Comparison of ENCODE assay signal across 27 cellular contexts in the genomic region with DNA sequence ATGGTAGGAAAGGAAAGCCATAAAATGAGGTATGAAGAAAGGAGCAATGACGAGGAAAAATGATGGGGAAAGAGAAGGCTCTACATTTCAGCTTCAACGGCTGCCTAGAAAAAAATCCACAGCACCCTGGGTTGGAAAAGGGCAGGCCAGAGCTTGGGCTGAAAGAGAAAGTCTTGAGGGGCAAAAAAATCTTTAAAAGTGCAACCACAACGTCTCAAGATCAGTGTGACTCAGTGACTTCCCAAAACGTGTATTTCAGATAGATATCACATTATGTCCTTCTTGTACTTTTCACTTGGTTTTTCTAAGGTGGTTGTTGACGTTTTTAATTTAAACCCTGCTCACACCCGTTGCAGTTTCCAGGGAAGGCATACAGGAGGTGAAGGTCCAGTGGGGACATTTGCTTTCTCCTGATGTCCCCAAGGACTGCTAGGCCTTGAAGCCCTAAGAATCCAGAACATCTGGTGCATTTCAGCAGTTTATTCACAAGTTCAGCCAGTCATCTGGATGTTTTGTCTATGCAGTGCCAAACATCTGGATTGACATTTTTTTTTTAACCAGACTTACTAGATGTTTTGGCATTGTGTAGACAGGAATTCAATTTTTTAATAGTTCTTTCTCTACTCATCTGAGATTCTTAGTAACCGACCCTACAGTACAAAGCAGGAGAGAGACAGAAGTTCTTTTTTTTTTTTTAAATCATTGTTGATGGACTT.
A peak's percentile ranks its signal among the peaks of the same experiment; 100 is the strongest.
DNase-seq lines count a peak whose midpoint lies in the region; ATAC-seq and TF ChIP-seq lines count a peak whose summit lies in the region.
"Had no signal": no experiment of that assay in that cellular context is flagged by ENCODE, and none has a peak within 500 bp of the region (broad histone marks: within the 10 kb centered on the region; RNA-seq: fewer than 3 reads in every experiment).

No MANE protein-coding gene starts in this region.

- no peak for ATAC-seq in natural killer cell treated with Interleukin-12 subunit alpha and Interleukin-12 subunit beta and Interleukin-15 and Interleukin-18, amount 100 ng/mL, for 72 hours
- ATAC-seq in GM18867 (IDR thresholded peaks at IDR 0.05; ENCODE audit: unreplicated experiment): no peak
- ATAC-seq: activated CD8-positive, alpha-beta T cell treated with anti-CD3 and anti-CD28 coated beads, Interleukin-2, amount 10 ng/mL, durations not matched to agents 7 days and 5 days; WTC11 had no signal

- no peak overlapping the region for H3K4me3 ChIP-seq in AG10803 (ENCODE audit: low read length)
- H3K4me3 ChIP-seq in SK-N-MC: no peak overlapping the region
- H3K4me3 ChIP-seq: Peyer's patch, stomach, transverse colon had no signal

- peaks cover 15 to 22% of the 10 kb centered on the region in 2 donors for H3K27me3 Mint-ChIP-seq in natural killer cell treated with Interleukin-12 subunit alpha and Interleukin-12 subunit beta and Interleukin-15 and Interleukin-18, amount 100 ng/mL, for 72 hours

- peaks cover 7% of the 10 kb centered on the region for H3K9me3 Mint-ChIP-seq in natural killer cell treated with Interleukin-12 subunit alpha and Interleukin-12 subunit beta and Interleukin-15 and Interleukin-18, amount 100 ng/mL, for 72 hours

- no peaks in the 10 kb centered on the region for H3K9me3 ChIP-seq in SK-N-MC (ENCODE audit: low read depth, low read length)
- H3K9me3 ChIP-seq: BE2C, Peyer's patch, transverse colon had no signal

- no peak overlapping the region for H3K9ac ChIP-seq in SK-N-MC (ENCODE audit: insufficient read length)

- peak overlapping the region; percentile 97 for H3K27ac ChIP-seq in SK-N-MC
- H3K27ac ChIP-seq: epithelial cell of prostate, Peyer's patch, stomach, transverse colon had no signal

- no peak for TF ChIP-seq CTCF in AG10803 (conservative IDR thresholded peaks at IDR 0.05; ENCODE audit: low read length)

- peaks cover 16% of the 10 kb centered on the region for H3K36me3 Mint-ChIP-seq in natural killer cell treated with Interleukin-12 subunit alpha and Interleukin-12 subunit beta and Interleukin-15 and Interleukin-18, amount 100 ng/mL, for 72 hours
- H3K36me3 Mint-ChIP-seq: memory B cell, WTC11 had no signal

- DNase-seq in NCI-H1105 treated with DMSO at 0.1 percent for 48 hours (lab: John Stamatoyannopoulos, UW): peak; percentile 1
- DNase-seq in NCI-H1105 (lab: John Stamatoyannopoulos, UW): no peak
- peak; percentile 93 for DNase-seq in AG10803 (ENCODE audit: low read depth)
- DNase-seq in SK-N-MC (ENCODE audit: low read depth, low spot score): no peak
- peak; percentile 57 for DNase-seq in fibroblast of the conjunctiva (ENCODE audit: low read depth)
- DNase-seq in natural killer cell treated with Interleukin-12 subunit alpha and Interleukin-12 subunit beta and Interleukin-15 and Interleukin-18, amount 100 ng/mL, for 72 hours (ENCODE audit: low spot score): no peak
- DNase-seq in foreskin melanocyte: no peak
- DNase-seq: 8988T; activated CD8-positive, alpha-beta T cell treated with anti-CD3 and anti-CD28 coated beads, Interleukin-2, amount 10 ng/mL, durations not matched to agents 7 days and 5 days; BE2C; DMS79; Kasumi-1; NCI-H1417; NCI-H2081 treated with DMSO at 0.1 percent for 48 hours; NCI-H446 treated with DMSO at 0.1 percent for 48 hours; NK-92 treated with Interleukin-12 subunit alpha and Interleukin-12 subunit beta, amount 100 ng/mL, for 24 hours; occipital lobe; Peyer's patch; stimulated activated CD4-positive, alpha-beta T cell treated with anti-CD3 and anti-CD28 coated beads, Interleukin-4, amount 100 ng/mL, for 24 hours; stomach; T-helper 9 cell; transverse colon had no signal

- no peak overlapping the region for H3K27ac Mint-ChIP-seq in natural killer cell treated with Interleukin-12 subunit alpha and Interleukin-12 subunit beta and Interleukin-15 and Interleukin-18, amount 100 ng/mL, for 72 hours
- H3K27ac Mint-ChIP-seq: activated CD8-positive, alpha-beta T cell treated with anti-CD3 and anti-CD28 coated beads, Interleukin-2, amount 10 ng/mL, durations not matched to agents 7 days and 5 days; activated naive CD4-positive, alpha-beta T cell treated with anti-CD3 and anti-CD28 coated beads, Interleukin-2, amount 50 U/mL, for 24 hours; memory B cell; WTC11 had no signal

- no peak overlapping the region for H3K4me3 Mint-ChIP-seq in natural killer cell treated with Interleukin-12 subunit alpha and Interleukin-12 subunit beta and Interleukin-15 and Interleukin-18, amount 100 ng/mL, for 72 hours
- H3K4me3 Mint-ChIP-seq: activated CD8-positive, alpha-beta T cell treated with anti-CD3 and anti-CD28 coated beads, Interleukin-2, amount 10 ng/mL, durations not matched to agents 7 days and 5 days; activated naive CD4-positive, alpha-beta T cell treated with anti-CD3 and anti-CD28 coated beads, Interleukin-2, amount 50 U/mL, for 24 hours; memory B cell; WTC11 had no signal

- H3K36me3 ChIP-seq in SK-N-MC (ENCODE audit: insufficient read depth, low read length): no peaks in the 10 kb centered on the region
- H3K36me3 ChIP-seq: BE2C, Peyer's patch, stomach, transverse colon had no signal

- H3K4me1 Mint-ChIP-seq in natural killer cell treated with Interleukin-12 subunit alpha and Interleukin-12 subunit beta and Interleukin-15 and Interleukin-18, amount 100 ng/mL, for 72 hours (ENCODE audit: low read depth in 2 of 2): no peaks in the 10 kb centered on the region
- H3K4me1 Mint-ChIP-seq: activated naive CD4-positive, alpha-beta T cell treated with anti-CD3 and anti-CD28 coated beads, Interleukin-2, amount 50 U/mL, for 24 hours; memory B cell; WTC11 had no signal

Comparison
In these comparisons a context has a peak if more than half of its experiments do, and no peak if none do; other contexts are left out.
1. DNase-seq: peak in NCI-H1105 treated with DMSO at 0.1 percent for 48 hours (single experiment), AG10803 (single experiment) and fibroblast of the conjunctiva (single experiment); none in NCI-H1105 (single experiment), SK-N-MC (single experiment), natural killer cell treated with Interleukin-12 subunit alpha and Interleukin-12 subunit beta and Interleukin-15 and Interleukin-18, amount 100 ng/mL, for 72 hours (single experiment) and foreskin melanocyte (single experiment).